ENCODE assay signal across 18 cellular contexts in the genomic region with DNA sequence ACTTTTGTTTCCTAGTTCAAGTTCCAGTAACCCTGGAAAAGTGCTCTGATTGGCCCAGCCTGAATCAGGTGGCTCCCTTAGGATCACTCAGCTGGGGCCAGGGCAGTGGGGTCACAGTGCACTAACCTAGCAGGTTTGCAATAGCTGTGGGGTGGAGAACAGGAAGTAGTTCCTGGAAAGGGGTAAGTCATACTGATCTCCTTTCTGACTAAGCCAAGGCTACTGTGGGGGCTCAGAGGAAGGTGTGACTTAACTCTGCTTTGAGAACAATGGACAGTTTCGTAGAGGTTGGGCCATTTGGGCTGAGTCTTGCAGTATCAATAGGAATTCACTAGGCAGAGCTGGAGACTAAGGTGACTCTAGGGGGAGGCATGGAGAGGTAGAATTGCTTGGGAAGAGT.
DNase-seq lines count a peak whose midpoint lies in the region; ATAC-seq, FAIRE-seq and TF ChIP-seq lines count a peak whose summit lies in the region.
"Had no signal": no experiment of that assay in that cellular context is flagged by ENCODE, and none has a peak within 500 bp of the region (broad histone marks: within the 10 kb centered on the region; RNA-seq: fewer than 3 reads in every experiment).

No MANE protein-coding gene starts in this region.

- WGBS in pancreas, 2 donors, result 74 to 87% methylated on average over 1 of the region's 1 CpG

- H3K4me3 ChIP-seq in Loucy (ENCODE audit: low read length, poor library complexity, severe bottlenecking) (peak overlapping the region; percentile 27), pancreas (no peak overlapping the region)
- H3K4me3 ChIP-seq: psoas muscle, smooth muscle cell had no signal

- ATAC-seq in activated T-cell treated with anti-CD3 and anti-CD28 coated beads, Interleukin-2, amount 50 U/mL, for 72 hours (replicated peaks in 1 of 2), result peak; percentile 97 to 99
- no peak for ATAC-seq in pancreas
- ATAC-seq in GM21367 (IDR thresholded peaks at IDR 0.05; ENCODE audit: unreplicated experiment), result no peak
- ATAC-seq: psoas muscle had no signal

- no peaks in the 10 kb centered on the region for H4K20me1 ChIP-seq in Loucy (ENCODE audit: insufficient read depth, low read length, poor library complexity, severe bottlenecking)

- H3K27me3 ChIP-seq in Loucy (ENCODE audit: insufficient read depth, low read length, poor library complexity, severe bottlenecking) (no peaks in the 10 kb centered on the region), pancreas (no peaks in the 10 kb centered on the region)

- H3K4me1 Mint-ChIP-seq in activated T-cell treated with anti-CD3 and anti-CD28 coated beads, Interleukin-2, amount 50 U/mL, for 72 hours (ENCODE audit: low read depth), result peaks cover 13% of the 10 kb centered on the region

- intact Hi-C loops in pancreas (cut with DNase I), result no loop called here

- H2AFZ ChIP-seq in Loucy (ENCODE audit: low read length), result peak overlapping the region; percentile 13; the same call in 1 of the 2 replicates

- peak overlapping the region; percentile 28 to 33 for H3K4me3 Mint-ChIP-seq in activated T-cell treated with anti-CD3 and anti-CD28 coated beads, Interleukin-2, amount 50 U/mL, for 72 hours
- H3K4me3 Mint-ChIP-seq: endodermal cell, memory B cell, nephron progenitor cell had no signal

- H3K36me3 ChIP-seq in Loucy (ENCODE audit: insufficient read depth, low read length) (no peaks in the 10 kb centered on the region), pancreas (no peaks in the 10 kb centered on the region)

- peaks cover 1 to 4% of the 10 kb centered on the region in 2 donors for H3K9me3 Mint-ChIP-seq in activated T-cell treated with anti-CD3 and anti-CD28 coated beads, Interleukin-2, amount 50 U/mL, for 72 hours
- H3K9me3 Mint-ChIP-seq: endodermal cell had no signal

- DNase-seq in activated T-cell treated with anti-CD3 and anti-CD28 coated beads for 48 hours (ENCODE audit: low read depth) (peak; percentile 30), pancreas (no peak), GM20000 (ENCODE audit: low spot score) (no peak)
- DNase-seq in activated T-cell treated with anti-CD3 and anti-CD28 coated beads, Interleukin-2, amount 50 U/mL, for 1 hour, result no peak
- DNase-seq in activated T-cell treated with anti-CD3 and anti-CD28 coated beads, Interleukin-2, amount 50 U/mL, for 72 hours, result peak; percentile 51 to 59
- DNase-seq in stimulated activated CD8-positive, alpha-beta memory T cell treated with anti-CD3 and anti-CD28 coated beads, Interleukin-15, amount 100 ng/mL, for 48 hours (ENCODE audit: low read depth in 2 of 2), result peak; percentile 33 to 37
- DNase-seq: Caco-2, EL, endodermal cell, NCI-H1694 treated with DMSO at 0.1 percent for 48 hours, NCI-H446 treated with DMSO at 0.1 percent for 48 hours, nephron progenitor cell had no signal

- peak overlapping the region; percentile 61 for H3K27ac Mint-ChIP-seq in activated T-cell treated with anti-CD3 and anti-CD28 coated beads, Interleukin-2, amount 50 U/mL, for 72 hours
- H3K27ac Mint-ChIP-seq: endodermal cell, memory B cell, nephron progenitor cell had no signal

- peak overlapping the region; percentile 54 for H3K9ac ChIP-seq in Loucy (ENCODE audit: low read depth, low read length, poor library complexity, severe bottlenecking)

- TF ChIP-seq CTCF in Loucy (conservative IDR thresholded peaks at IDR 0.05; ENCODE audit: low read length) (no peak), pancreas (IDR thresholded peaks at IDR 0.05) (no peak), GM20000 (IDR thresholded peaks at IDR 0.05; ENCODE audit: extremely low read depth, missing control alignments) (no peak)

- H3K4me1 ChIP-seq in Loucy (ENCODE audit: insufficient read depth, low read length, poor library complexity, severe bottlenecking) (peaks cover 19% of the 10 kb centered on the region), pancreas (no peaks in the 10 kb centered on the region)
- H3K4me1 ChIP-seq: psoas muscle had no signal

- no peaks in the 10 kb centered on the region for H3K9me3 ChIP-seq in Loucy (ENCODE audit: insufficient read depth, low read depth, low read length)
- H3K9me3 ChIP-seq in pancreas, result no peaks in the 10 kb centered on the region
- H3K9me3 ChIP-seq: psoas muscle had no signal

- FAIRE-seq in pancreas (lab: Jason Lieb, UNC), result no peak
- FAIRE-seq: keratinocyte had no signal

- H3K27ac ChIP-seq in pancreas, result no peak overlapping the region
- H3K27ac ChIP-seq: psoas muscle had no signal

- no peaks in the 10 kb centered on the region for H3K9me2 ChIP-seq in Loucy (replicated peaks; ENCODE audit: low read depth, low read length)

- no peaks in the 10 kb centered on the region for H3F3A ChIP-seq in Loucy (ENCODE audit: low read depth)

- peak overlapping the region; percentile 61 for H3K4me2 ChIP-seq in Loucy (ENCODE audit: low read depth, low read length, poor library complexity, severe bottlenecking)
- H3K4me2 ChIP-seq: smooth muscle cell had no signal

- H3K27me3 Mint-ChIP-seq in activated T-cell treated with anti-CD3 and anti-CD28 coated beads, Interleukin-2, amount 50 U/mL, for 72 hours (ENCODE audit: low read depth), result peaks cover 9% of the 10 kb centered on the region

- no peaks in the 10 kb centered on the region for H3K79me2 ChIP-seq in Loucy (ENCODE audit: insufficient read depth, low read length)

- H3K36me3 Mint-ChIP-seq in activated T-cell treated with anti-CD3 and anti-CD28 coated beads, Interleukin-2, amount 50 U/mL, for 72 hours (ENCODE audit: insufficient read depth in 2 of 2), result peaks cover 0 to 4% of the 10 kb centered on the region in 2 donors
- H3K36me3 Mint-ChIP-seq: memory B cell had no signal

Comparison
In these comparisons a context has a peak if more than half of its experiments do, and no peak if none do; other contexts are left out.
1. DNase-seq: peak in activated T-cell treated with anti-CD3 and anti-CD28 coated beads for 48 hours (single experiment), activated T-cell treated with anti-CD3 and anti-CD28 coated beads, Interleukin-2, amount 50 U/mL, for 72 hours (2 of 2) and stimulated activated CD8-positive, alpha-beta memory T cell treated with anti-CD3 and anti-CD28 coated beads, Interleukin-15, amount 100 ng/mL, for 48 hours (2 of 2); none in activated T-cell treated with anti-CD3 and anti-CD28 coated beads, Interleukin-2, amount 50 U/mL, for 1 hour (single experiment), pancreas (0 of 6) and GM20000 (single experiment).
2. ATAC-seq: peak in activated T-cell treated with anti-CD3 and anti-CD28 coated beads, Interleukin-2, amount 50 U/mL, for 72 hours (2 of 2); none in pancreas (0 of 4) and GM21367 (single experiment).